17 cellular contexts compared by ENCODE assay signal in genomic region chr5:72938206-72938605, GRCh38. TPM values are rescaled to one million over a fixed set of nuclear protein-coding genes. Genes with fewer than 3 reads are reported as not detected.
DNase-seq lines count a peak whose midpoint lies in the region; ATAC-seq, FAIRE-seq and TF ChIP-seq lines count a peak whose summit lies in the region.
"Had no signal": no experiment of that assay in that cellular context is flagged by ENCODE, and none has a peak within 500 bp of the region (broad histone marks: within the 10 kb centered on the region; RNA-seq: fewer than 3 reads in every experiment).

No MANE protein-coding gene starts in this region.

- H3K4me2 ChIP-seq in HepG2 (ENCODE audit: low read depth, low read length), result peak overlapping the region; percentile 43; the same call in 1 of the 2 replicates

- H3K36me3 ChIP-seq in HepG2 (replicated peaks in 1 of 2; ENCODE audit: control insufficient read depth in 1 of 2, insufficient read depth in 2 of 2, low read length in 2 of 2), result no peaks in the 10 kb centered on the region
- no peaks in the 10 kb centered on the region for H3K36me3 ChIP-seq in gastrocnemius medialis
- H3K36me3 ChIP-seq: stomach had no signal

- TF ChIP-seq POLR2A in HepG2 (IDR thresholded peaks at IDR 0.05; ENCODE audit: insufficient read depth in 1 of 2, low read depth in 2 of 2, low read length in 2 of 2) (no peak), gastrocnemius medialis (IDR thresholded peaks at IDR 0.05) (no peak)

- no peaks in the 10 kb centered on the region for H3K79me2 ChIP-seq in HepG2 (ENCODE audit: insufficient read depth, low read length)

- TF ChIP-seq RAD21 in HepG2 (CRISPR knock-in tag; IDR thresholded peaks at IDR 0.05), result no peak

- BruUV-seq in HepG2 (replicated peaks; lab: Mats Ljungman, UMichigan), result no TSS peak

- no peak overlapping the region for H3K9ac ChIP-seq in HepG2 (ENCODE audit: insufficient read depth, low read depth, low read length)

- H4K20me1 ChIP-seq in HepG2 (ENCODE audit: insufficient read depth, low read length), result no peaks in the 10 kb centered on the region

- POLR2A ChIA-PET in HepG2 (lab: Yijun Ruan, JAX), result interaction anchor here (0.6 to 1.2 kb wide), 3 partner anchors 16 to 62 kb away, joined by 3 read pairs; no protein-coding TSS in a partner anchor

- no peaks in the 10 kb centered on the region for H3K9me3 ChIP-seq in HepG2 (ENCODE audit: low read length)
- no peaks in the 10 kb centered on the region for H3K9me3 ChIP-seq in gastrocnemius medialis

- H3K27ac ChIP-seq in HepG2 (ENCODE audit: extremely low read length, insufficient read depth, low read length) (no peak overlapping the region), gastrocnemius medialis (peak overlapping the region in 2 of 4 donors; percentile 29 to 41)

- TF ChIP-seq EP300 in HepG2 (IDR thresholded peaks at IDR 0.05; ENCODE audit: low read depth in 2 of 2, low read length in 2 of 2) (no peak), HepG2 (CRISPR knock-in tag; IDR thresholded peaks at IDR 0.05; ENCODE audit: borderline replicate concordance) (no peak)

- TF ChIP-seq CTCF in fibroblast of pulmonary artery (IDR thresholded peaks at IDR 0.05; ENCODE audit: low read length, missing control alignments) (no peak), HepG2 (CRISPR knock-in tag; IDR thresholded peaks at IDR 0.05) (no peak), gastrocnemius medialis (IDR thresholded peaks at IDR 0.05 in 4 of 5, conservative IDR thresholded peaks at IDR 0.05 in 1 of 5) (no peak)

- no peak for FAIRE-seq in RCC 7860 (lab: Jason Lieb, UNC)
- peak; percentile 43 for FAIRE-seq in HepG2 (lab: Jason Lieb, UNC)

- DNase-seq in RCC 7860 (ENCODE audit: low spot score) (peak; percentile 6), fibroblast of pulmonary artery (ENCODE audit: low read depth) (peak; percentile 49), HepG2 (ENCODE audit: low spot score) (no peak), gastrocnemius medialis (no peak), NCI-H82 (lab: John Stamatoyannopoulos, UW) (no peak), NCI-H2227 treated with DMSO at 0.1 percent for 48 hours (lab: John Stamatoyannopoulos, UW) (no peak), cortex of kidney (lab: John Stamatoyannopoulos, UW) (no peak)
- DNase-seq: activated gamma-delta T cell, anterior cingulate cortex, DMS 273 treated with DMSO at 0.1 percent for 48 hours, HCEC 1CT, nucleus accumbens, stomach, T-cell had no signal

- H3K4me1 ChIP-seq in HepG2 (ENCODE audit: insufficient read depth, low read length) (peaks cover 32% of the 10 kb centered on the region), gastrocnemius medialis (no peaks in the 10 kb centered on the region)

- CTCF ChIA-PET in HepG2 (lab: Yijun Ruan, JAX; ENCODE audit: low intra/inter-chr PET ratio, low total read pairs), result no interaction called here

- H3K4me3 ChIP-seq in fibroblast of pulmonary artery (replicated peaks; ENCODE audit: low read depth, low read length) (no peak overlapping the region), HepG2 (replicated peaks in 1 of 3; ENCODE audit: insufficient read depth in 1 of 3, low read depth in 2 of 3, low read length in 3 of 3) (no peak overlapping the region), gastrocnemius medialis (no peak overlapping the region)
- H3K4me3 ChIP-seq: coronary artery, stomach had no signal

- 7% methylated on average over 1 of the region's 1 CpG for WGBS in HepG2 (ENCODE audit: low lambda C conversion rate)

- in situ Hi-C loops in HepG2 (cut with HindIII; ENCODE audit: extremely low pct_ligation_motif_present, low pct_unique_long_range_greater_than_20kb) (no loop called here), gastrocnemius medialis (cut with MboI; ENCODE audit: low sequenced_read_pairs in 4 of 4) (loop anchor here in 1 of 4 donors (25.0 kb wide), 1 partner anchor 274 kb away; no protein-coding TSS in a partner anchor)

- peak; percentile 91 for ATAC-seq in HepG2
- ATAC-seq in gastrocnemius medialis, result peak; percentile 42 to 44
- no peak for ATAC-seq in HG03025 (IDR thresholded peaks at IDR 0.05; ENCODE audit: low FRiP score, unreplicated experiment)
- ATAC-seq: T-cell, WTC11 had no signal

- H3K27me3 ChIP-seq in HepG2 (ENCODE audit: control insufficient read depth in 1 of 2, insufficient read depth in 2 of 2, low read length in 2 of 2), result no peaks in the 10 kb centered on the region; a peak in 1 of 5 replicates
- no peaks in the 10 kb centered on the region for H3K27me3 ChIP-seq in gastrocnemius medialis

- H2AFZ ChIP-seq in HepG2 (ENCODE audit: low read length), result no peak overlapping the region

- intact Hi-C loops in HepG2 (cut with micrococcal nuclease; ENCODE audit: unreplicated experiment) (no loop called here), gastrocnemius medialis (cut with DNase I; ENCODE audit: low total_unique reads) (no loop called here)

TF ChIP-seq in HepG2, 621 proteins besides CTCF, POLR2A, EP300 and RAD21:
- no peak for TF ChIP-seq ZNF329 (CRISPR knock-in tag; IDR thresholded peaks at IDR 0.05; ENCODE audit: low read depth)
- TF ChIP-seq JDP2 (CRISPR knock-in tag; IDR thresholded peaks at IDR 0.05; ENCODE audit: borderline replicate concordance), result no peak
- TF ChIP-seq ZNF782 (CRISPR knock-in tag; IDR thresholded peaks at IDR 0.05; ENCODE audit: borderline replicate concordance), result no peak
- no peak for TF ChIP-seq ARID4A (CRISPR knock-in tag; IDR thresholded peaks at IDR 0.05; ENCODE audit: borderline replicate concordance)
- no peak for TF ChIP-seq SAP130 (CRISPR knock-in tag; IDR thresholded peaks at IDR 0.05; ENCODE audit: low read depth)
- TF ChIP-seq SOX6 (IDR thresholded peaks at IDR 0.05), result no peak
- TF ChIP-seq SOX6 (CRISPR knock-in tag; IDR thresholded peaks at IDR 0.05), result peak; percentile 17; the same call in 1 of the 2 replicates
- TF ChIP-seq ZBTB42 (CRISPR knock-in tag; IDR thresholded peaks at IDR 0.05), result no peak
- TF ChIP-seq SMARCE1 (IDR thresholded peaks at IDR 0.05; ENCODE audit: borderline replicate concordance), result no peak
- TF ChIP-seq CBX5 (CRISPR knock-in tag; IDR thresholded peaks at IDR 0.05; ENCODE audit: borderline replicate concordance), result no peak
- 0 out of 2 replicates have a peak, but pooled peaks have one; percentile 60 for TF ChIP-seq RELA (CRISPR knock-in tag; IDR thresholded peaks at IDR 0.05)

RNA-seq across cellular contexts. Expression of gene FCHO2, which starts 17.6 kb away (rescaled TPM):
- total RNA-seq in HepG2 (2016; rRNA removed; fragmentation: Illumina TruSeq; extraction: Trizol), result 11.6 and 12.7 TPM in 2 replicates
- total RNA-seq in HepG2 (2016; cell fraction: cytosol; rRNA removed; fragmentation: Illumina TruSeq; extraction: Trizol; ENCODE audit: low read depth), result 38.2 and 40.3 TPM in 2 replicates
- total RNA-seq in HepG2 (2016; cell fraction: insoluble cytoplasmic fraction; rRNA removed; fragmentation: Illumina TruSeq; extraction: Trizol), result 13.6 and 14.0 TPM in 2 replicates
- 12.5 and 14.6 TPM in 2 replicates for total RNA-seq in HepG2 (2016; cell fraction: membrane; rRNA removed; fragmentation: Illumina TruSeq; extraction: Trizol)
- total RNA-seq in HepG2 (2016; cell fraction: nucleus; rRNA removed; fragmentation: Illumina TruSeq; extraction: Trizol), result 17.1 and 19.1 TPM in 2 replicates
- polyA plus RNA-seq in HepG2 (2011; rRNA removed), result 17.3 and 20.0 TPM in 2 replicates
- 5.5 and 6.6 TPM in 2 replicates for polyA plus RNA-seq in HepG2 (2011; cell fraction: cytosol; rRNA removed)
- polyA plus RNA-seq in HepG2 (2011; cell fraction: nucleus; rRNA removed), result 23.4 and 31.0 TPM in 2 replicates
- polyA plus RNA-seq in HepG2 (2012), result 10.4 and 12.3 TPM in 2 replicates
- 0.17 and 0.26 TPM in 2 replicates for polyA plus RNA-seq in HepG2 (2016; cell fraction: cytosol; fragmentation: Illumina TruSeq; extraction: Trizol; ENCODE audit: low read depth)
- polyA plus RNA-seq in HepG2 (2016; cell fraction: insoluble cytoplasmic fraction; fragmentation: Illumina TruSeq; extraction: Trizol; ENCODE audit: low read depth), result 9.0 and 9.1 TPM in 2 replicates
- polyA plus RNA-seq in HepG2 (2016; cell fraction: membrane; fragmentation: Illumina TruSeq; extraction: Trizol; ENCODE audit: low read depth), result 1.0 and 1.1 TPM in 2 replicates
- 19.6 and 20.8 TPM in 2 replicates for polyA plus RNA-seq in HepG2 (2016; cell fraction: nucleus; fragmentation: Illumina TruSeq; extraction: Trizol; ENCODE audit: insufficient read depth, low read depth)
- 34.1 and 39.4 TPM in 2 replicates for polyA minus RNA-seq in HepG2 (2011; rRNA and poly(A)+ RNA removed; ENCODE audit: low replicate concordance)
- polyA minus RNA-seq in HepG2 (2011; cell fraction: cytosol; rRNA and poly(A)+ RNA removed), result 18.6 and 20.4 TPM in 2 replicates
- 29.0 and 35.4 TPM in 2 replicates for polyA minus RNA-seq in HepG2 (2011; cell fraction: nucleus; rRNA and poly(A)+ RNA removed)
- 10 to 100 TPM in 3 of 4 donors, 1 to 10 TPM in 1; 8.3 to 14.8 (median 12.3) TPM for total RNA-seq in gastrocnemius medialis

Comparison
In these comparisons a context has a peak if more than half of its experiments do, and no peak if none do; other contexts are left out.
1. DNase-seq: peak in RCC 7860 (single experiment) and fibroblast of pulmonary artery (single experiment); none in HepG2 (single experiment), gastrocnemius medialis (0 of 2), NCI-H82 (single experiment), NCI-H2227 treated with DMSO at 0.1 percent for 48 hours (single experiment) and cortex of kidney (single experiment).